ENCODE assay signal across 12 cellular contexts in the genomic region with DNA sequence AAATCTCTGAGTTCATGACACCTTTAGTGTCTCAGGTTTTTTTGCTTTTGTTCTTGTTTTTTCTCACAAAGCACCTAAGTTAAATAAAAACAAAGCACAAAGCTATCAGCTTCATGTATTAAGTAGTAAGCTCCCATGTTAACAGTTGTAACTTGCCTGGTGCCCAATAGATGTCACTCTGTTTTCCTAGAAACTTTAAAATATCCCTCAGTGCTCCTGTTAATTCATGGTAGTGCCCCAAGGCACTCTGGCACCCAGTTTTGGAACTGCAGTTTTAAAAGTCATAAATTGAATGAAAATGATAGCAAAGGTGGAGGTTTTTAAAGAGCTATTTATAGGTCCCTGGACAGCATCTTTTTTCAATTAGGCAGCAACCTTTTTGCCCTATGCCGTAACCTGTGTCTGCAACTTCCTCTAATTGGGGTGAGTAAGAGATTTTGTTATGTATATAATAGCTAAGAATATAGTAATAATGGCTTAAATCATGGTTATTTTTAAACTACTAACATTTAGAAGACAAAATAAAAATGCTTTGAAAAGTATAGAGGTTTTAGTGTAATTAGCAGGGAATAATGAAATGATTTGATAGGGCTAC.
DNase-seq lines count a peak whose midpoint lies in the region; ATAC-seq, FAIRE-seq and TF ChIP-seq lines count a peak whose summit lies in the region.
"Had no signal": no experiment of that assay in that cellular context is flagged by ENCODE, and none has a peak within 500 bp of the region (broad histone marks: within the 10 kb centered on the region; RNA-seq: fewer than 3 reads in every experiment).

No MANE protein-coding gene starts in this region.

- H3K36me3 ChIP-seq in uterus = no peaks in the 10 kb centered on the region

- no peaks in the 10 kb centered on the region for H3K27me3 ChIP-seq in uterus

- no peaks in the 10 kb centered on the region for H3K9me3 ChIP-seq in uterus

- TF ChIP-seq POLR2A in uterus (IDR thresholded peaks at IDR 0.05) = no peak

- FAIRE-seq in A204.1 (lab: Jason Lieb, UNC) = peak; percentile 41

- no peak for TF ChIP-seq CTCF in fibroblast of mammary gland (conservative IDR thresholded peaks at IDR 0.05; ENCODE audit: control insufficient read depth, insufficient read depth, low read depth, low read length)
- no peak for TF ChIP-seq CTCF in uterus (IDR thresholded peaks at IDR 0.05)

- ATAC-seq in GM21367 (IDR thresholded peaks at IDR 0.05; ENCODE audit: unreplicated experiment) = no peak
- ATAC-seq: right cardiac atrium; stimulated activated memory B cell treated with anti-CD40 and anti-IgM and Interleukin-4, amounts not matched to agents 10 μg/mL and 1 μg/mL and 100 μg/mL, for 72 hours had no signal

- no peaks in the 10 kb centered on the region for H3K4me1 ChIP-seq in uterus

- intact Hi-C loops in uterus (cut with DNase I; ENCODE audit: low total_unique reads) = no loop called here

- no peak overlapping the region for H3K27ac ChIP-seq in uterus

- H3K4me3 ChIP-seq in fibroblast of mammary gland (ENCODE audit: control insufficient read depth, low read depth, low read length) = no peak overlapping the region
- no peak overlapping the region for H3K4me3 ChIP-seq in uterus

- DNase-seq in H4 (ENCODE audit: low spot score) = peak; percentile 29
- DNase-seq in OCI-M1 (lab: John Stamatoyannopoulos, UW) = peak; percentile 45
- peak; percentile 1 for DNase-seq in fibroblast of mammary gland (ENCODE audit: low read depth)
- no peak for DNase-seq in uterus
- no peak for DNase-seq in NCI-H187 treated with DMSO at 0.1 percent for 48 hours (lab: John Stamatoyannopoulos, UW)
- no peak for DNase-seq in dermis blood vessel endothelial cell
- DNase-seq: activated naive CD8-positive, alpha-beta T cell treated with anti-CD3 and anti-CD28 coated beads, Interleukin-2, amount 10 ng/mL, durations not matched to agents 7 days and 5 days; hippocampal formation; right cardiac atrium had no signal

Comparison
In these comparisons a context has a peak if more than half of its experiments do, and no peak if none do; other contexts are left out.
1. DNase-seq: peak in H4 (single experiment), OCI-M1 (single experiment) and fibroblast of mammary gland (single experiment); none in uterus (0 of 2), NCI-H187 treated with DMSO at 0.1 percent for 48 hours (single experiment) and dermis blood vessel endothelial cell (single experiment).